In the genomic region with DNA sequence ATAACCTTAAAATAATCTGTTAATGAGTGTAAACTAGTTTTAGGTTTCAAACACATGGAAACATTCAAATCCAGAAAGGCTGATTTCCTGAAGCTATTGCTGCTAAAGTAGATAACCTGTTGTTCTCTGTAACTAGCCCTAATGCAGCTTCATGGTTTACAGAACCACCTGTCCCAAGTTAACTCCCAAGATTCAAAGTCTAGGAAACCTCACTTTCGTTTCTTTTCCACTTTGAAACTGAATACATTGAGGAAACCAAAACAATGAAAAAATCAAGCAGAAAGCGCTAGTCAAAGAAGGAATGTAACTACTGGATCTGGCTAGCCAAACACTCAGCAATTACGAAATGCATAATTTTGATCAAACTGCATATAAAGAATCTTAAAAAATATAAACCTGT, we compare ENCODE assay signal across 16 cellular contexts. TPM values are rescaled to one million over a fixed set of nuclear protein-coding genes. Genes with fewer than 3 reads are reported as not detected.
DNase-seq lines count a peak whose midpoint lies in the region; FAIRE-seq and TF ChIP-seq lines count a peak whose summit lies in the region.
"Had no signal": no experiment of that assay in that cellular context is flagged by ENCODE, and none has a peak within 500 bp of the region (broad histone marks: within the 10 kb centered on the region; RNA-seq: fewer than 3 reads in every experiment).

No MANE protein-coding gene starts in this region.

- H3K9me3 ChIP-seq in GM23248 (ENCODE audit: low read depth) (no peaks in the 10 kb centered on the region), OCI-LY3 (ENCODE audit: insufficient read depth, low read length) (no peaks in the 10 kb centered on the region), endothelial cell of umbilical vein (replicated peaks; ENCODE audit: control insufficient read depth, insufficient read depth, low read length) (no peaks in the 10 kb centered on the region), neural progenitor cell (ENCODE audit: low read depth) (no peaks in the 10 kb centered on the region), tibial nerve (no peaks in the 10 kb centered on the region)
- H3K9me3 ChIP-seq: Peyer's patch, right atrium auricular region had no signal

- no peaks in the 10 kb centered on the region for H3K9me1 ChIP-seq in endothelial cell of umbilical vein (replicated peaks; ENCODE audit: control insufficient read depth, extremely low read depth, insufficient read depth, low read length)

- POLR2A ChIA-PET in endothelial cell of umbilical vein (lab: Charles Lee): no interaction called here

- H3F3A ChIP-seq in GM23248 (ENCODE audit: insufficient read depth) (peaks cover 52% of the 10 kb centered on the region), neural progenitor cell (ENCODE audit: low read depth) (peaks cover 29% of the 10 kb centered on the region)

- no peaks in the 10 kb centered on the region for H3K27me3 ChIP-seq in GM23248 (replicated peaks; ENCODE audit: insufficient read depth)
- H3K27me3 ChIP-seq in OCI-LY3 (ENCODE audit: low read depth, low read length): no peaks in the 10 kb centered on the region
- no peaks in the 10 kb centered on the region for H3K27me3 ChIP-seq in endothelial cell of umbilical vein (ENCODE audit: control insufficient read depth in 2 of 2, insufficient read depth in 2 of 2, low read length in 2 of 2)
- H3K27me3 ChIP-seq in neural progenitor cell: no peaks in the 10 kb centered on the region
- H3K27me3 ChIP-seq in tibial nerve: no peaks in the 10 kb centered on the region
- H3K27me3 ChIP-seq: Peyer's patch, right atrium auricular region had no signal

- in situ Hi-C loops in GM23248 (cut with MboI): no loop called here

- peaks cover 85% of the 10 kb centered on the region for H3K79me2 ChIP-seq in GM23248 (ENCODE audit: insufficient read depth)
- peaks cover 100% of the 10 kb centered on the region for H3K79me2 ChIP-seq in OCI-LY3 (ENCODE audit: low read length)
- H3K79me2 ChIP-seq in endothelial cell of umbilical vein (ENCODE audit: control insufficient read depth, insufficient read depth, low read length): peaks cover 90% of the 10 kb centered on the region
- peaks cover 100% of the 10 kb centered on the region for H3K79me2 ChIP-seq in neural progenitor cell (ENCODE audit: low read depth)

- no peak for TF ChIP-seq EP300 in tibial nerve (IDR thresholded peaks at IDR 0.05)

- H4K20me1 ChIP-seq in GM23248 (ENCODE audit: insufficient read depth) (no peaks in the 10 kb centered on the region), OCI-LY3 (ENCODE audit: insufficient read depth, low read length) (peaks cover 17% of the 10 kb centered on the region), endothelial cell of umbilical vein (replicated peaks; ENCODE audit: control insufficient read depth, extremely low read depth, insufficient read depth, low read length) (no peaks in the 10 kb centered on the region), neural progenitor cell (ENCODE audit: low read depth) (peaks cover 23% of the 10 kb centered on the region)

- H3K9me2 ChIP-seq in GM23248 (ENCODE audit: insufficient read depth): no peaks in the 10 kb centered on the region

- BruUV-seq in endothelial cell of umbilical vein (replicated peaks; lab: Mats Ljungman, UMichigan): no TSS peak

- no peak overlapping the region for H3K4me3 Mint-ChIP-seq in neural progenitor cell
- H3K4me3 Mint-ChIP-seq: activated naive CD8-positive, alpha-beta T cell treated with anti-CD3 and anti-CD28 coated beads, Interleukin-2, amount 50 U/mL, for 24 hours had no signal

- H2AFZ ChIP-seq in GM23248: no peak overlapping the region
- H2AFZ ChIP-seq in OCI-LY3 (ENCODE audit: low read depth, low read length): no peak overlapping the region
- no peak overlapping the region for H2AFZ ChIP-seq in endothelial cell of umbilical vein (ENCODE audit: low read depth, low read length)
- no peak overlapping the region for H2AFZ ChIP-seq in neural progenitor cell (replicated peaks)

- peak overlapping the region; percentile 72 for H3K4me2 ChIP-seq in GM23248 (ENCODE audit: unreplicated experiment)
- peak overlapping the region; percentile 57 for H3K4me2 ChIP-seq in OCI-LY3 (ENCODE audit: low read length)
- no peak overlapping the region for H3K4me2 ChIP-seq in endothelial cell of umbilical vein (ENCODE audit: insufficient read depth, low read length)
- H3K4me2 ChIP-seq in neural progenitor cell: peak overlapping the region; percentile 59

- CTCF ChIA-PET in endothelial cell of umbilical vein (lab: Charles Lee): interaction anchor here (0.7 to 2.3 kb wide), 6 partner anchors 11 to 134 kb away, joined by 3 to 12 read pairs (median 4); partner anchors contain the start of gene LRIG2

- WGBS in GM23248 (ENCODE audit: low coverage in 1 of 2, low lambda C conversion rate in 2 of 2, missing lambda C conversion rate in 2 of 2), 2 experiments: 80 to 84% methylated on average over 3 of the region's 3 CpGs
- 54 to 65% methylated on average over 3 of the region's 3 CpGs for WGBS in tibial nerve, 2 donors

- H3K27me3 Mint-ChIP-seq in neural progenitor cell (ENCODE audit: insufficient read depth, low read depth): peaks cover 2% of the 10 kb centered on the region
- H3K27me3 Mint-ChIP-seq: activated naive CD8-positive, alpha-beta T cell treated with anti-CD3 and anti-CD28 coated beads, Interleukin-2, amount 50 U/mL, for 24 hours had no signal

- peaks cover 50% of the 10 kb centered on the region for H3K4me1 ChIP-seq in GM23248 (ENCODE audit: insufficient read depth)
- peaks cover 49% of the 10 kb centered on the region for H3K4me1 ChIP-seq in OCI-LY3 (ENCODE audit: low read length)
- H3K4me1 ChIP-seq in endothelial cell of umbilical vein (ENCODE audit: control insufficient read depth, extremely low read depth, insufficient read depth, low read length): peaks cover 32% of the 10 kb centered on the region
- H3K4me1 ChIP-seq in neural progenitor cell: peaks cover 40% of the 10 kb centered on the region
- peaks cover 0 to 30% (median 0%) of the 10 kb centered on the region in 4 donors for H3K4me1 ChIP-seq in tibial nerve

- H3K9me3 Mint-ChIP-seq in neural progenitor cell: peaks cover 2% of the 10 kb centered on the region
- H3K9me3 Mint-ChIP-seq: activated naive CD8-positive, alpha-beta T cell treated with anti-CD3 and anti-CD28 coated beads, Interleukin-2, amount 50 U/mL, for 24 hours had no signal

- DNase-seq in GM23248 (no peak), endothelial cell of umbilical vein (ENCODE audit: low read depth, low spot score) (no peak), neural progenitor cell (ENCODE audit: low spot score) (no peak), NCI-H1436 (lab: John Stamatoyannopoulos, UW) (no peak), tibial nerve (ENCODE audit: low spot score in 2 of 2) (no peak), inferior parietal cortex (ENCODE audit: extremely low spot score) (no peak)
- no peak for DNase-seq in stimulated activated naive CD4-positive, alpha-beta T cell (lab: John Stamatoyannopoulos, UW)
- DNase-seq: activated naive CD8-positive, alpha-beta T cell treated with anti-CD3 and anti-CD28 coated beads, Interleukin-2, amount 50 U/mL, for 24 hours; effector CD8-positive, alpha-beta T cell; hypothalamus; NCI-H2227 treated with DMSO at 0.1 percent for 48 hours; Peyer's patch had no signal

- dilution Hi-C loops in endothelial cell of umbilical vein (cut with MboI; ENCODE audit: extremely low pct_ligation_motif_present, low sequenced_read_pairs): no loop called here

- H3K27ac ChIP-seq in GM23248 (peak overlapping the region; percentile 84), OCI-LY3 (ENCODE audit: low read length) (peak overlapping the region; percentile 84), endothelial cell of umbilical vein (ENCODE audit: insufficient read depth, low read depth, low read length) (no peak overlapping the region), neural progenitor cell (peak overlapping the region; percentile 60), tibial nerve (peak overlapping the region in 1 of 4 donors; percentile 26)
- H3K27ac ChIP-seq: HL-60, right atrium auricular region had no signal

- intact Hi-C loops in endothelial cell of umbilical vein (cut with micrococcal nuclease): loop anchor here (5.0 kb wide), 1 partner anchor 134 kb away; the partner anchor contains the start of gene LRIG2

- TF ChIP-seq CTCF in OCI-LY3 (IDR thresholded peaks at IDR 0.05; ENCODE audit: low read depth, low read length): no peak
- no peak for TF ChIP-seq CTCF in endothelial cell of umbilical vein (IDR thresholded peaks at IDR 0.05; ENCODE audit: extremely low read depth in 1 of 2, insufficient read depth in 1 of 2, low read depth in 1 of 2, low read length in 2 of 2)
- no peak for TF ChIP-seq CTCF in neural progenitor cell (IDR thresholded peaks at IDR 0.05)
- TF ChIP-seq CTCF in tibial nerve (IDR thresholded peaks at IDR 0.05): no peak

- no peak overlapping the region for H3K27ac Mint-ChIP-seq in neural progenitor cell
- H3K27ac Mint-ChIP-seq: activated naive CD8-positive, alpha-beta T cell treated with anti-CD3 and anti-CD28 coated beads, Interleukin-2, amount 50 U/mL, for 24 hours had no signal

- no peak overlapping the region for H3K4me3 ChIP-seq in GM23248
- H3K4me3 ChIP-seq in OCI-LY3 (ENCODE audit: low read length): peak overlapping the region; percentile 48
- H3K4me3 ChIP-seq in endothelial cell of umbilical vein (replicated peaks in 1 of 3; ENCODE audit: insufficient read depth in 1 of 3, low read depth in 1 of 3, low read length in 3 of 3): no peak overlapping the region
- H3K4me3 ChIP-seq in neural progenitor cell: no peak overlapping the region
- no peak overlapping the region for H3K4me3 ChIP-seq in tibial nerve
- H3K4me3 ChIP-seq: Peyer's patch, right atrium auricular region had no signal

- TF ChIP-seq POLR2A in endothelial cell of umbilical vein (IDR thresholded peaks at IDR 0.05; ENCODE audit: low read depth, low read length) (no peak), tibial nerve (IDR thresholded peaks at IDR 0.05) (no peak)

- H3K36me3 ChIP-seq in GM23248 (ENCODE audit: low read depth) (peaks cover 4% of the 10 kb centered on the region; the same call in 1 of the 2 replicates), OCI-LY3 (replicated peaks; ENCODE audit: low read depth, low read length) (peaks cover 18% of the 10 kb centered on the region), endothelial cell of umbilical vein (ENCODE audit: control insufficient read depth in 2 of 2, extremely low read depth in 1 of 2, insufficient read depth in 2 of 2, low read length in 2 of 2) (no peaks in the 10 kb centered on the region), neural progenitor cell (no peaks in the 10 kb centered on the region), tibial nerve (no peaks in the 10 kb centered on the region)
- H3K36me3 ChIP-seq: Peyer's patch, right atrium auricular region had no signal

- peak; percentile 42 for FAIRE-seq in endothelial cell of umbilical vein (lab: Jason Lieb, UNC)
- FAIRE-seq: TTC549 had no signal

- H3K9ac ChIP-seq in GM23248: no peak overlapping the region
- peak overlapping the region; percentile 28; the same call in 1 of the 2 replicates for H3K9ac ChIP-seq in OCI-LY3 (ENCODE audit: low read length)
- H3K9ac ChIP-seq in endothelial cell of umbilical vein (replicated peaks; ENCODE audit: extremely low read depth, insufficient read depth, low read length): no peak overlapping the region
- no peak overlapping the region for H3K9ac ChIP-seq in neural progenitor cell

- H3K36me3 Mint-ChIP-seq in neural progenitor cell: peaks cover 13% of the 10 kb centered on the region

- H3K4me1 Mint-ChIP-seq in neural progenitor cell: peaks cover 29% of the 10 kb centered on the region

RNA-seq across cellular contexts. Expression of gene SLC16A1, which starts 17.8 kb away (rescaled TPM):
- total RNA-seq in GM23248 (2014; rRNA removed; shearing (Covaris generic)): 153 and 178 TPM in 2 replicates
- polyA plus RNA-seq in GM23248 (2016; fragmentation: Nextera tagmentation; extraction: Ambion mirVana) (97.5 and 99.9 TPM in 2 replicates), endothelial cell of umbilical vein (162 and 188 TPM in 2 replicates)
- total RNA-seq in endothelial cell of umbilical vein (117 and 148 TPM in 2 replicates), neural progenitor cell (ENCODE audit: low replicate concordance) (136 and 149 TPM in 2 replicates), tibial nerve (10 to 100 TPM; 13.1 to 20.7 (median 15.7) TPM)
- polyA plus RNA-seq in endothelial cell of umbilical vein (2011; cell fraction: cytosol; rRNA removed): 67.0 and 69.4 TPM in 2 replicates
- polyA plus RNA-seq in endothelial cell of umbilical vein (2011; cell fraction: nucleus; rRNA removed): 78.3 and 86.0 TPM in 2 replicates
- 161 and 167 TPM in 2 replicates for polyA plus RNA-seq in endothelial cell of umbilical vein (2012)
- polyA minus RNA-seq in endothelial cell of umbilical vein: 680 and 711 TPM in 2 replicates
- 165 TPM for polyA minus RNA-seq in endothelial cell of umbilical vein (2011; cell fraction: cytosol; rRNA and poly(A)+ RNA removed)
- 113 and 130 TPM in 2 replicates for polyA minus RNA-seq in endothelial cell of umbilical vein (2011; cell fraction: nucleus; rRNA and poly(A)+ RNA removed)
